Comparison of ENCODE assay signal across 18 cellular contexts in genomic region chr18:75253784-75254183, GRCh38. TPM values are rescaled to one million over a fixed set of nuclear protein-coding genes. Genes with fewer than 3 reads are reported as not detected.
DNase-seq lines count a peak whose midpoint lies in the region; ATAC-seq, FAIRE-seq and TF ChIP-seq lines count a peak whose summit lies in the region.
"Had no signal": no experiment of that assay in that cellular context is flagged by ENCODE, and none has a peak within 500 bp of the region (broad histone marks: within the 10 kb centered on the region; RNA-seq: fewer than 3 reads in every experiment).

No MANE protein-coding gene starts in this region.

- no peak overlapping the region for H2AFZ ChIP-seq in HepG2 (ENCODE audit: low read length)

- no peak for FAIRE-seq in HepG2 (lab: Jason Lieb, UNC)

- no peak for DNase-seq in natural killer cell
- no peak for DNase-seq in natural killer cell treated with Interleukin-12 subunit alpha and Interleukin-12 subunit beta and Interleukin-15 and Interleukin-18, amount 100 ng/mL, for 72 hours (ENCODE audit: low spot score)
- DNase-seq in esophagus squamous epithelium (lab: John Stamatoyannopoulos, UW): no peak
- DNase-seq in HepG2 (ENCODE audit: low spot score): no peak
- DNase-seq in SW480 (ENCODE audit: low spot score): no peak
- no peak for DNase-seq in NCI-H526 treated with DMSO at 0.1 percent for 48 hours (lab: John Stamatoyannopoulos, UW)
- DNase-seq: activated CD8-positive, alpha-beta memory T cell treated with anti-CD3 and anti-CD28 coated beads, Interleukin-2, amount 10 ng/mL, durations not matched to agents 7 days and 5 days; gastrocnemius medialis; NCI-H2029 treated with DMSO at 0.1 percent for 48 hours; NK-92 treated with Interleukin-12 subunit alpha and Interleukin-12 subunit beta, amount 100 ng/mL, for 24 hours; SIG-M5; transverse colon had no signal

- H3K4me3 Mint-ChIP-seq in natural killer cell: no peak overlapping the region
- H3K4me3 Mint-ChIP-seq in natural killer cell treated with Interleukin-12 subunit alpha and Interleukin-12 subunit beta and Interleukin-15 and Interleukin-18, amount 100 ng/mL, for 72 hours: no peak overlapping the region
- H3K4me3 Mint-ChIP-seq in activated T-helper 17 cell treated with anti-CD3 and anti-CD28 coated beads, Interleukin-2, amount 50 U/mL, for 72 hours: no peak overlapping the region
- H3K4me3 Mint-ChIP-seq: activated CD8-positive, alpha-beta memory T cell treated with anti-CD3 and anti-CD28 coated beads, Interleukin-2, amount 10 ng/mL, durations not matched to agents 7 days and 5 days; neural crest cell had no signal

- H3K27ac Mint-ChIP-seq in natural killer cell: peak overlapping the region; percentile 63 to 83
- H3K27ac Mint-ChIP-seq in natural killer cell treated with Interleukin-12 subunit alpha and Interleukin-12 subunit beta and Interleukin-15 and Interleukin-18, amount 100 ng/mL, for 72 hours: no peak overlapping the region
- H3K27ac Mint-ChIP-seq in activated T-helper 17 cell treated with anti-CD3 and anti-CD28 coated beads, Interleukin-2, amount 50 U/mL, for 72 hours: no peak overlapping the region
- H3K27ac Mint-ChIP-seq: activated CD8-positive, alpha-beta memory T cell treated with anti-CD3 and anti-CD28 coated beads, Interleukin-2, amount 10 ng/mL, durations not matched to agents 7 days and 5 days; activated naive CD4-positive, alpha-beta T cell treated with anti-CD3 and anti-CD28 coated beads, Interleukin-2, amount 50 U/mL, for 72 hours had no signal

- H3K27me3 ChIP-seq in esophagus squamous epithelium: no peaks in the 10 kb centered on the region
- no peaks in the 10 kb centered on the region for H3K27me3 ChIP-seq in HepG2 (ENCODE audit: control insufficient read depth in 1 of 2, insufficient read depth in 2 of 2, low read length in 2 of 2)
- H3K27me3 ChIP-seq: gastrocnemius medialis, transverse colon had no signal

- H3K27ac ChIP-seq in esophagus squamous epithelium: peak overlapping the region in 3 of 4 donors; percentile 19 to 41 (median 39)
- H3K27ac ChIP-seq in HepG2 (ENCODE audit: extremely low read length, insufficient read depth, low read length): no peak overlapping the region
- H3K27ac ChIP-seq: KMS-11 had no signal

- TF ChIP-seq RAD21 in HepG2 (CRISPR knock-in tag; IDR thresholded peaks at IDR 0.05): no peak

- no peaks in the 10 kb centered on the region for H4K20me1 ChIP-seq in HepG2 (ENCODE audit: insufficient read depth, low read length)

- TF ChIP-seq CTCF in natural killer cell (IDR thresholded peaks at IDR 0.05) (no peak), esophagus squamous epithelium (IDR thresholded peaks at IDR 0.05) (no peak), HepG2 (CRISPR knock-in tag; IDR thresholded peaks at IDR 0.05) (no peak)

- H3K36me3 ChIP-seq in esophagus squamous epithelium: no peaks in the 10 kb centered on the region
- H3K36me3 ChIP-seq in HepG2 (replicated peaks in 1 of 2; ENCODE audit: control insufficient read depth in 1 of 2, insufficient read depth in 2 of 2, low read length in 2 of 2): no peaks in the 10 kb centered on the region
- H3K36me3 ChIP-seq: gastrocnemius medialis, transverse colon had no signal

- peaks cover 5% of the 10 kb centered on the region for H3K79me2 ChIP-seq in HepG2 (ENCODE audit: insufficient read depth, low read length)

- H3K9me3 ChIP-seq in esophagus squamous epithelium: no peaks in the 10 kb centered on the region
- H3K9me3 ChIP-seq in HepG2 (ENCODE audit: low read length): no peaks in the 10 kb centered on the region
- H3K9me3 ChIP-seq: gastrocnemius medialis, transverse colon had no signal

- no peak overlapping the region for H3K4me2 ChIP-seq in HepG2 (ENCODE audit: low read depth, low read length)
- H3K4me2 ChIP-seq: KMS-11 had no signal

- BruUV-seq in HepG2 (replicated peaks; lab: Mats Ljungman, UMichigan): no TSS peak

- intact Hi-C loops in natural killer cell (cut with micrococcal nuclease): no loop called here
- intact Hi-C loops in esophagus squamous epithelium (cut with DNase I): no loop called here
- intact Hi-C loops in HepG2 (cut with micrococcal nuclease; ENCODE audit: unreplicated experiment): no loop called here

- no peak overlapping the region for H3K9ac ChIP-seq in HepG2 (ENCODE audit: insufficient read depth, low read depth, low read length)
- H3K9ac ChIP-seq: KMS-11 had no signal

- CTCF ChIA-PET in HepG2 (lab: Yijun Ruan, JAX; ENCODE audit: low intra/inter-chr PET ratio, low total read pairs): no interaction called here

- no peak for TF ChIP-seq EP300 in HepG2 (IDR thresholded peaks at IDR 0.05; ENCODE audit: low read depth in 2 of 2, low read length in 2 of 2)
- no peak for TF ChIP-seq EP300 in HepG2 (CRISPR knock-in tag; IDR thresholded peaks at IDR 0.05; ENCODE audit: borderline replicate concordance)

- 61 to 69% methylated on average over 4 of the region's 4 CpGs for WGBS in esophagus squamous epithelium, 2 donors
- 99% methylated on average over 4 of the region's 4 CpGs for WGBS in HepG2 (ENCODE audit: low lambda C conversion rate)

- TF ChIP-seq POLR2A in esophagus squamous epithelium (IDR thresholded peaks at IDR 0.05) (no peak), HepG2 (IDR thresholded peaks at IDR 0.05; ENCODE audit: insufficient read depth in 1 of 2, low read depth in 2 of 2, low read length in 2 of 2) (no peak)

- H3K36me3 Mint-ChIP-seq in natural killer cell: no peaks in the 10 kb centered on the region
- no peaks in the 10 kb centered on the region for H3K36me3 Mint-ChIP-seq in natural killer cell treated with Interleukin-12 subunit alpha and Interleukin-12 subunit beta and Interleukin-15 and Interleukin-18, amount 100 ng/mL, for 72 hours
- no peaks in the 10 kb centered on the region for H3K36me3 Mint-ChIP-seq in activated T-helper 17 cell treated with anti-CD3 and anti-CD28 coated beads, Interleukin-2, amount 50 U/mL, for 72 hours (ENCODE audit: low read depth)
- H3K36me3 Mint-ChIP-seq: activated naive CD4-positive, alpha-beta T cell treated with anti-CD3 and anti-CD28 coated beads, Interleukin-2, amount 50 U/mL, for 72 hours had no signal

- in situ Hi-C loops in HepG2 (cut with HindIII; ENCODE audit: extremely low pct_ligation_motif_present, low pct_unique_long_range_greater_than_20kb): no loop called here

- H3K4me3 ChIP-seq in esophagus squamous epithelium: no peak overlapping the region
- no peak overlapping the region for H3K4me3 ChIP-seq in HepG2 (replicated peaks in 1 of 3; ENCODE audit: insufficient read depth in 1 of 3, low read depth in 2 of 3, low read length in 3 of 3)
- H3K4me3 ChIP-seq: gastrocnemius medialis, skin epidermis, transverse colon had no signal

- no peak for ATAC-seq in natural killer cell
- no peak for ATAC-seq in natural killer cell treated with Interleukin-12 subunit alpha and Interleukin-12 subunit beta and Interleukin-15 and Interleukin-18, amount 100 ng/mL, for 72 hours
- ATAC-seq in HepG2: no peak
- no peak for ATAC-seq in HG03045 (IDR thresholded peaks at IDR 0.05; ENCODE audit: unreplicated experiment)
- no peak for ATAC-seq in activated T-helper 17 cell treated with anti-CD3 and anti-CD28 coated beads, Interleukin-2, amount 50 U/mL, for 72 hours (replicated peaks)
- ATAC-seq: activated CD8-positive, alpha-beta memory T cell treated with anti-CD3 and anti-CD28 coated beads, Interleukin-2, amount 10 ng/mL, durations not matched to agents 7 days and 5 days; activated naive CD4-positive, alpha-beta T cell treated with anti-CD3 and anti-CD28 coated beads, Interleukin-2, amount 50 U/mL, for 72 hours had no signal

- H3K27me3 Mint-ChIP-seq in natural killer cell (ENCODE audit: low read depth in 2 of 2): no peaks in the 10 kb centered on the region
- H3K27me3 Mint-ChIP-seq in natural killer cell treated with Interleukin-12 subunit alpha and Interleukin-12 subunit beta and Interleukin-15 and Interleukin-18, amount 100 ng/mL, for 72 hours: no peaks in the 10 kb centered on the region
- H3K27me3 Mint-ChIP-seq in activated T-helper 17 cell treated with anti-CD3 and anti-CD28 coated beads, Interleukin-2, amount 50 U/mL, for 72 hours: no peaks in the 10 kb centered on the region
- H3K27me3 Mint-ChIP-seq: activated CD8-positive, alpha-beta memory T cell treated with anti-CD3 and anti-CD28 coated beads, Interleukin-2, amount 10 ng/mL, durations not matched to agents 7 days and 5 days had no signal

- H3K9me3 Mint-ChIP-seq in natural killer cell: peaks cover 0 to 5% of the 10 kb centered on the region in 2 donors
- no peaks in the 10 kb centered on the region for H3K9me3 Mint-ChIP-seq in natural killer cell treated with Interleukin-12 subunit alpha and Interleukin-12 subunit beta and Interleukin-15 and Interleukin-18, amount 100 ng/mL, for 72 hours
- no peaks in the 10 kb centered on the region for H3K9me3 Mint-ChIP-seq in activated T-helper 17 cell treated with anti-CD3 and anti-CD28 coated beads, Interleukin-2, amount 50 U/mL, for 72 hours
- H3K9me3 Mint-ChIP-seq: activated naive CD4-positive, alpha-beta T cell treated with anti-CD3 and anti-CD28 coated beads, Interleukin-2, amount 50 U/mL, for 72 hours; neural crest cell had no signal

- peaks cover 54 to 66% of the 10 kb centered on the region in 2 donors for H3K4me1 Mint-ChIP-seq in natural killer cell
- peaks cover 29 to 35% of the 10 kb centered on the region in 2 donors for H3K4me1 Mint-ChIP-seq in natural killer cell treated with Interleukin-12 subunit alpha and Interleukin-12 subunit beta and Interleukin-15 and Interleukin-18, amount 100 ng/mL, for 72 hours (ENCODE audit: low read depth in 2 of 2)
- H3K4me1 Mint-ChIP-seq in activated T-helper 17 cell treated with anti-CD3 and anti-CD28 coated beads, Interleukin-2, amount 50 U/mL, for 72 hours: peaks cover 5% of the 10 kb centered on the region

- H3K4me1 ChIP-seq in esophagus squamous epithelium (peaks cover 3 to 72% (median 33%) of the 10 kb centered on the region in 3 donors), HepG2 (ENCODE audit: insufficient read depth, low read length) (0 out of 2 replicates have a peak, but pooled peaks cover 10% of the 10 kb centered on the region)

- POLR2A ChIA-PET in HepG2 (lab: Yijun Ruan, JAX): no interaction called here

RNA-seq across cellular contexts. Expression of gene TSHZ1, which starts 43.2 kb away (rescaled TPM):
- total RNA-seq in natural killer cell (10 to 100 TPM; 44.3 to 51.6 (median 44.8) TPM), esophagus squamous epithelium (10 to 100 TPM in 3 of 4 donors, 1 to 10 TPM in 1; 5.4 to 20.2 (median 13.7) TPM), HepG2 (2016; rRNA removed; fragmentation: Illumina TruSeq; extraction: Trizol) (2.5 and 2.6 TPM in 2 replicates)
- total RNA-seq in natural killer cell treated with Interleukin-12 subunit alpha and Interleukin-12 subunit beta and Interleukin-15 and Interleukin-18, amount 100 ng/mL, for 72 hours: 10 to 100 TPM; 19.8 to 21.0 TPM
- 0.20 and 0.35 TPM in 2 replicates for total RNA-seq in HepG2 (2016; cell fraction: cytosol; rRNA removed; fragmentation: Illumina TruSeq; extraction: Trizol; ENCODE audit: low read depth)
- total RNA-seq in HepG2 (2016; cell fraction: insoluble cytoplasmic fraction; rRNA removed; fragmentation: Illumina TruSeq; extraction: Trizol): 2.1 and 2.4 TPM in 2 replicates
- total RNA-seq in HepG2 (2016; cell fraction: membrane; rRNA removed; fragmentation: Illumina TruSeq; extraction: Trizol): 1.5 and 1.6 TPM in 2 replicates
- total RNA-seq in HepG2 (2016; cell fraction: nucleus; rRNA removed; fragmentation: Illumina TruSeq; extraction: Trizol): 2.9 and 3.6 TPM in 2 replicates
- 2.4 and 2.7 TPM in 2 replicates for polyA plus RNA-seq in HepG2 (2011; rRNA removed)
- 1.7 and 1.8 TPM in 2 replicates for polyA plus RNA-seq in HepG2 (2011; cell fraction: cytosol; rRNA removed)
- polyA plus RNA-seq in HepG2 (2011; cell fraction: nucleus; rRNA removed): 3.2 and 3.4 TPM in 2 replicates
- polyA plus RNA-seq in HepG2 (2012): 4.3 and 4.7 TPM in 2 replicates
- 0.17 and 0.18 TPM in 2 replicates for polyA plus RNA-seq in HepG2 (2016; cell fraction: cytosol; fragmentation: Illumina TruSeq; extraction: Trizol; ENCODE audit: low read depth)
- 2.9 and 3.5 TPM in 2 replicates for polyA plus RNA-seq in HepG2 (2016; cell fraction: insoluble cytoplasmic fraction; fragmentation: Illumina TruSeq; extraction: Trizol; ENCODE audit: low read depth)
- polyA plus RNA-seq in HepG2 (2016; cell fraction: membrane; fragmentation: Illumina TruSeq; extraction: Trizol; ENCODE audit: low read depth): 0.81 and 1.0 TPM in 2 replicates
- 3.8 and 3.9 TPM in 2 replicates for polyA plus RNA-seq in HepG2 (2016; cell fraction: nucleus; fragmentation: Illumina TruSeq; extraction: Trizol; ENCODE audit: insufficient read depth, low read depth)
- 4.9 and 6.5 TPM in 2 replicates for polyA minus RNA-seq in HepG2 (2011; rRNA and poly(A)+ RNA removed; ENCODE audit: low replicate concordance)
- polyA minus RNA-seq in HepG2 (2011; cell fraction: cytosol; rRNA and poly(A)+ RNA removed): 4.2 and 4.7 TPM in 2 replicates
- 4.4 and 4.8 TPM in 2 replicates for polyA minus RNA-seq in HepG2 (2011; cell fraction: nucleus; rRNA and poly(A)+ RNA removed)
- total RNA-seq in activated T-helper 17 cell treated with anti-CD3 and anti-CD28 coated beads, Interleukin-2, amount 50 U/mL, for 72 hours: 10 to 100 TPM in 1 of 2 donors, 1 to 10 TPM in 1; 9.6 to 12.3 TPM

RNA-seq across cellular contexts. Expression of gene PTGR3, which starts 44.8 kb away (rescaled TPM):
- total RNA-seq in natural killer cell (10 to 100 TPM; 27.4 to 29.4 (median 28.5) TPM), esophagus squamous epithelium (10 to 100 TPM; 12.2 to 25.2 (median 16.7) TPM), HepG2 (2016; rRNA removed; fragmentation: Illumina TruSeq; extraction: Trizol) (11.5 and 13.3 TPM in 2 replicates)
- total RNA-seq in natural killer cell treated with Interleukin-12 subunit alpha and Interleukin-12 subunit beta and Interleukin-15 and Interleukin-18, amount 100 ng/mL, for 72 hours: 10 to 100 TPM; 20.0 to 23.0 TPM
- total RNA-seq in HepG2 (2016; cell fraction: cytosol; rRNA removed; fragmentation: Illumina TruSeq; extraction: Trizol; ENCODE audit: low read depth): 3.0 and 3.5 TPM in 2 replicates
- total RNA-seq in HepG2 (2016; cell fraction: insoluble cytoplasmic fraction; rRNA removed; fragmentation: Illumina TruSeq; extraction: Trizol): 12.0 and 13.7 TPM in 2 replicates
- 9.5 and 11.7 TPM in 2 replicates for total RNA-seq in HepG2 (2016; cell fraction: membrane; rRNA removed; fragmentation: Illumina TruSeq; extraction: Trizol)
- 6.0 and 7.5 TPM in 2 replicates for total RNA-seq in HepG2 (2016; cell fraction: nucleus; rRNA removed; fragmentation: Illumina TruSeq; extraction: Trizol)
- 23.5 and 25.3 TPM in 2 replicates for polyA plus RNA-seq in HepG2 (2011; rRNA removed)
- 17.8 and 19.5 TPM in 2 replicates for polyA plus RNA-seq in HepG2 (2011; cell fraction: cytosol; rRNA removed)
- polyA plus RNA-seq in HepG2 (2011; cell fraction: nucleus; rRNA removed): 21.7 and 25.8 TPM in 2 replicates
- polyA plus RNA-seq in HepG2 (2012): 16.2 and 18.2 TPM in 2 replicates
- polyA plus RNA-seq in HepG2 (2016; cell fraction: cytosol; fragmentation: Illumina TruSeq; extraction: Trizol; ENCODE audit: low read depth): 5.8 and 8.4 TPM in 2 replicates
- polyA plus RNA-seq in HepG2 (2016; cell fraction: insoluble cytoplasmic fraction; fragmentation: Illumina TruSeq; extraction: Trizol; ENCODE audit: low read depth): 18.6 and 22.2 TPM in 2 replicates
- 12.0 and 13.4 TPM in 2 replicates for polyA plus RNA-seq in HepG2 (2016; cell fraction: membrane; fragmentation: Illumina TruSeq; extraction: Trizol; ENCODE audit: low read depth)
- 11.7 and 16.0 TPM in 2 replicates for polyA plus RNA-seq in HepG2 (2016; cell fraction: nucleus; fragmentation: Illumina TruSeq; extraction: Trizol; ENCODE audit: insufficient read depth, low read depth)
- 91.8 and 99.6 TPM in 2 replicates for polyA minus RNA-seq in HepG2 (2011; rRNA and poly(A)+ RNA removed; ENCODE audit: low replicate concordance)
- polyA minus RNA-seq in HepG2 (2011; cell fraction: cytosol; rRNA and poly(A)+ RNA removed): 14.5 and 19.7 TPM in 2 replicates
- polyA minus RNA-seq in HepG2 (2011; cell fraction: nucleus; rRNA and poly(A)+ RNA removed): 23.2 and 33.2 TPM in 2 replicates
- 10 to 100 TPM; 20.9 to 27.3 TPM for total RNA-seq in activated T-helper 17 cell treated with anti-CD3 and anti-CD28 coated beads, Interleukin-2, amount 50 U/mL, for 72 hours

Comparison
In these comparisons a context has a peak if more than half of its experiments do, and no peak if none do; other contexts are left out.
1. H3K27ac Mint-ChIP-seq: peak in natural killer cell (2 of 2); none in natural killer cell treated with Interleukin-12 subunit alpha and Interleukin-12 subunit beta and Interleukin-15 and Interleukin-18, amount 100 ng/mL, for 72 hours (0 of 2) and activated T-helper 17 cell treated with anti-CD3 and anti-CD28 coated beads, Interleukin-2, amount 50 U/mL, for 72 hours (single experiment).